In the genomic region with DNA sequence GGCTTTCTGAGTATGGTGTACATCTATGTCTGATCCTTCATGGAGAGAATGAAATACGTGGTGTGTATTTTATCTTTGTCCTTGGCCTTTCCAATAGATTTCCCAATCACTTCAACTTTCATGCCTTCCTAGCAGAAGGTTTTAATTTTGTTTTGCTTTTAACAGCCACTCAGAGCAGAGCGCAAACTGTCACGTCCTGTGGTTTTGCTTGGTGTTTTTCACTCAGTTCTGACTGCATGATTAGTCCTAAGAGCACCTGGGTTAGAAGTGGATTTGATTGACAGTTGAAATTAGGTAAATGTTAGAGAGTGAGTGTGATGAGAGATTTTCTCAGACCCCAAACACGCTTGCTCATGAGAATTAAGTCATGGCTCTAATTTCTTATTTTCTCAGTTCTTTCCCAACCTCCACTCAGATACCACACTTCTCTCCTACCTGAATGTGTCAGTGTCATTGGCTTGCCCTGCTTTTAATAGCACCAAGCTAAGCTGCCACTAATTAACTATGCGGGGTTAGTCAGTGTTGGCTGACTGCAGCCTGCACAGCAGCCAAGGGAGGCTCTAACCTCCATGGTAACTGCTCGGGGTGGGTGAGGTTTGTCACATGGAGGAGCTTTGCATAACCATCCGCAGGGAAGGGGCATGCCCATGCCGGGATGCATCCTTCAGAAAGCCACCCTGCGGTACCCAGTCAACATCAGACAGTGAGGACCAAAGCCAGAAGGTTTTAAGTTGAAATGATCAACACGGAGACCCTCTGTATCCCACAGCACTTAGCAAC, we compare ENCODE assay signal across 8 cellular contexts.
DNase-seq lines count a peak whose midpoint lies in the region; ATAC-seq lines count a peak whose summit lies in the region.

No MANE protein-coding gene starts in this region.

- H3K4me1 ChIP-seq in adipocyte (ENCODE audit: control insufficient read depth, insufficient read depth, low read length), result peaks cover 24% of the 10 kb centered on the region

- no peaks in the 10 kb centered on the region for H3K27me3 ChIP-seq in adipocyte (replicated peaks; ENCODE audit: control insufficient read depth, insufficient read depth, low read length)

- ATAC-seq in GM21528 (IDR thresholded peaks at IDR 0.05; ENCODE audit: low FRiP score, unreplicated experiment), result peak; percentile 93

- H3K4me3 ChIP-seq in Jurkat, Clone E6-1 (ENCODE audit: low read length), result peak overlapping the region; percentile 42
- peak overlapping the region; percentile 30 for H3K4me3 ChIP-seq in adipocyte (ENCODE audit: low read length)

- H3K36me3 ChIP-seq in adipocyte (ENCODE audit: control insufficient read depth, insufficient read depth, low read length, severe bottlenecking), result no peaks in the 10 kb centered on the region

- no peaks in the 10 kb centered on the region for H3K9me3 ChIP-seq in adipocyte (ENCODE audit: control insufficient read depth, low read length)

- no peak overlapping the region for H3K9ac ChIP-seq in adipocyte (ENCODE audit: low read length)

- peak; percentile 15 for DNase-seq in DMS79 treated with DMSO at 0.1 percent for 48 hours (lab: John Stamatoyannopoulos, UW)
- DNase-seq in DMS79 (lab: John Stamatoyannopoulos, UW), result no peak
- peak; percentile 91 for DNase-seq in Jurkat, Clone E6-1 (ENCODE audit: low read depth, low spot score)
- DNase-seq in adipocyte (ENCODE audit: low read depth), result peak; percentile 68
- DNase-seq in mucosa of gallbladder (ENCODE audit: low spot score), result peak; percentile 49
- no peak for DNase-seq in RKO (ENCODE audit: low spot score)
- DNase-seq in DMS153 (lab: John Stamatoyannopoulos, UW), result no peak

Comparison
In these comparisons a context has a peak if more than half of its experiments do, and no peak if none do; other contexts are left out.
1. DNase-seq: peak in DMS79 treated with DMSO at 0.1 percent for 48 hours (single experiment), Jurkat, Clone E6-1 (single experiment), adipocyte (single experiment) and mucosa of gallbladder (single experiment); none in DMS79 (single experiment), RKO (single experiment) and DMS153 (single experiment).